8 cellular contexts compared by ENCODE assay signal in genomic region chr12:93468008-93468371, GRCh38. TPM values are rescaled to one million over a fixed set of nuclear protein-coding genes. Genes with fewer than 3 reads are reported as not detected.
A peak's percentile ranks its signal among the peaks of the same experiment; 100 is the strongest.
DNase-seq lines count a peak whose midpoint lies in the region; ATAC-seq and TF ChIP-seq lines count a peak whose summit lies in the region.

No MANE protein-coding gene starts in this region.

- no peaks in the 10 kb centered on the region for H3K36me3 Mint-ChIP-seq in glutamatergic neuron (ENCODE audit: unreplicated experiment)

- H3K9me3 Mint-ChIP-seq in glutamatergic neuron (ENCODE audit: unreplicated experiment) = peaks cover 8% of the 10 kb centered on the region

- peaks cover 18% of the 10 kb centered on the region for H3K4me1 Mint-ChIP-seq in glutamatergic neuron (ENCODE audit: low read depth, unreplicated experiment)

- H3K27ac Mint-ChIP-seq in glutamatergic neuron (ENCODE audit: unreplicated experiment) = peak overlapping the region; percentile 100

- H3K4me3 Mint-ChIP-seq in glutamatergic neuron (ENCODE audit: unreplicated experiment) = peak overlapping the region; percentile 98

- peaks cover 9 to 16% (median 10%) of the 10 kb centered on the region in 3 donors for H3K4me1 ChIP-seq in skeletal muscle tissue (ENCODE audit: control insufficient read depth in 3 of 3, insufficient read depth in 3 of 3, low read length in 3 of 3)

- DNase-seq in NCI-H510A treated with DMSO at 0.1 percent for 48 hours (lab: John Stamatoyannopoulos, UW) (peak; percentile 57), NCI-H510A (lab: John Stamatoyannopoulos, UW) (no peak), glutamatergic neuron (no peak), G401 (ENCODE audit: low spot score) (no peak), AML-193 (lab: John Stamatoyannopoulos, UW) (no peak)

- H3K4me3 ChIP-seq in skeletal muscle tissue (ENCODE audit: low read length in 3 of 3) = peak overlapping the region; percentile 98 to 100 (median 100)

- no peak for TF ChIP-seq CTCF in glutamatergic neuron (IDR thresholded peaks at IDR 0.05; ENCODE audit: partially characterized antibody, unreplicated experiment)

- H3K9ac ChIP-seq in skeletal muscle tissue (ENCODE audit: low read depth in 1 of 3, low read length in 3 of 3) = peak overlapping the region; percentile 94 to 97 (median 96)

- ATAC-seq in HG02798 (IDR thresholded peaks at IDR 0.05; ENCODE audit: poor library complexity, unreplicated experiment) (peak; percentile 23), SK-N-SH treated with all-trans-retinoic acid at 6 μM for 48 hours (peak; percentile 17)

- no peaks in the 10 kb centered on the region for H3K9me3 ChIP-seq in skeletal muscle tissue (ENCODE audit: control insufficient read depth in 3 of 3, low read length in 3 of 3)

- in situ Hi-C loops in G401 (cut with HindIII; ENCODE audit: low sequenced_read_pairs) = no loop called here

- H3K27me3 ChIP-seq in skeletal muscle tissue (ENCODE audit: control insufficient read depth in 3 of 3, insufficient read depth in 3 of 3, low read length in 3 of 3) = no peaks in the 10 kb centered on the region

- H3K36me3 ChIP-seq in skeletal muscle tissue (ENCODE audit: control insufficient read depth in 3 of 3, insufficient read depth in 3 of 3, low read length in 3 of 3) = peaks cover 0 to 4% (median under 1%) of the 10 kb centered on the region in 3 donors

- peak overlapping the region; percentile 91 for H3K27ac ChIP-seq in skeletal muscle tissue (ENCODE audit: low read depth, low read length)

- peaks cover 10% of the 10 kb centered on the region for H3K27me3 Mint-ChIP-seq in glutamatergic neuron (ENCODE audit: unreplicated experiment)

TF ChIP-seq in SK-N-SH treated with all-trans-retinoic acid at 6 μM for 48 hours, 23 proteins besides CTCF, POLR2A, EP300 and RAD21:
- TF ChIP-seq ISL1 (CRISPR knock-in tag; IDR thresholded peaks at IDR 0.05) (no peak), POU6F1 (CRISPR knock-in tag; IDR thresholded peaks at IDR 0.05; ENCODE audit: borderline replicate concordance, low read depth) (no peak), ZNF565 (CRISPR knock-in tag; conservative IDR thresholded peaks at IDR 0.05; ENCODE audit: low read depth) (no peak), TOX (CRISPR knock-in tag; IDR thresholded peaks at IDR 0.05; ENCODE audit: borderline replicate concordance) (no peak), TSHZ2 (CRISPR knock-in tag; IDR thresholded peaks at IDR 0.05) (no peak), ZFP30 (CRISPR knock-in tag; IDR thresholded peaks at IDR 0.05) (no peak), SNAI2 (CRISPR knock-in tag; IDR thresholded peaks at IDR 0.05) (no peak), ZNF70 (CRISPR knock-in tag; IDR thresholded peaks at IDR 0.05) (no peak), TCF4 (CRISPR knock-in tag; IDR thresholded peaks at IDR 0.05; ENCODE audit: borderline replicate concordance) (no peak), ESRRG (CRISPR knock-in tag; IDR thresholded peaks at IDR 0.05) (no peak), CSDC2 (CRISPR knock-in tag; IDR thresholded peaks at IDR 0.05) (no peak), ARNTL (CRISPR knock-in tag; IDR thresholded peaks at IDR 0.05; ENCODE audit: borderline replicate concordance, low read depth) (no peak), RARB (CRISPR knock-in tag; IDR thresholded peaks at IDR 0.05) (no peak), CREB5 (CRISPR knock-in tag; IDR thresholded peaks at IDR 0.05; ENCODE audit: low read depth) (no peak), ZFP3 (CRISPR knock-in tag; IDR thresholded peaks at IDR 0.05) (no peak), ZNF8 (CRISPR knock-in tag; IDR thresholded peaks at IDR 0.05) (no peak), BACH2 (CRISPR knock-in tag; IDR thresholded peaks at IDR 0.05; ENCODE audit: borderline replicate concordance) (no peak), ZC3H10 (CRISPR knock-in tag; IDR thresholded peaks at IDR 0.05) (no peak)

RNA-seq across cellular contexts. Expression of gene MRPL42, which starts 0.7 kb away (rescaled TPM):
- total RNA-seq in glutamatergic neuron (ENCODE audit: unreplicated experiment) (82.7 TPM), skeletal muscle tissue (28.7 TPM)
- 159 and 173 TPM in 2 replicates for total RNA-seq in G401 (2014; rRNA removed; shearing (Covaris generic))

RNA-seq across cellular contexts. Expression of gene UBE2N, which starts 26.2 kb away (rescaled TPM):
- total RNA-seq in glutamatergic neuron (ENCODE audit: unreplicated experiment) (115 TPM), skeletal muscle tissue (51.7 TPM)
- total RNA-seq in G401 (2014; rRNA removed; shearing (Covaris generic)) = 116 and 119 TPM in 2 replicates
